Comparison of ENCODE assay signal across 21 cellular contexts in genomic region chr3:57546616-57547015, GRCh38. TPM values are rescaled to one million over a fixed set of nuclear protein-coding genes. Genes with fewer than 3 reads are reported as not detected.
"Had no signal": no experiment of that assay in that cellular context is flagged by ENCODE, and none has a peak within 500 bp of the region (broad histone marks: within the 10 kb centered on the region; RNA-seq: fewer than 3 reads in every experiment).

No MANE protein-coding gene starts in this region.

- H3K4me1 ChIP-seq: psoas muscle had no signal

- H3K36me3 ChIP-seq: esophagus squamous epithelium, heart right ventricle, left lung, tibial artery had no signal

- ATAC-seq: effector memory CD8-positive, alpha-beta T cell; left lung; naive thymus-derived CD4-positive, alpha-beta T cell; psoas muscle; stimulated activated memory B cell treated with anti-CD40 and anti-IgM and Interleukin-4, amounts not matched to agents 10 μg/mL and 1 μg/mL and 100 μg/mL, for 72 hours; stimulated activated naive CD8-positive, alpha-beta T cell treated with anti-CD3 and anti-CD28 coated beads, Interleukin-15, Interleukin-2, amounts not matched to agents 100 U/mL and 50 U/mL, for 24 hours had no signal

- H3K9me3 ChIP-seq: esophagus squamous epithelium, heart right ventricle, left lung, psoas muscle, spleen, testis, tibial artery had no signal

- H3K27me3 ChIP-seq: testis had no signal

- H3K4me3 ChIP-seq: esophagus squamous epithelium, heart right ventricle, left lung, psoas muscle, skin epidermis, spleen, testis, tibial artery had no signal

- FAIRE-seq: endometrium, islet of Langerhans had no signal

- DNase-seq: effector memory CD8-positive, alpha-beta T cell; esophagus squamous epithelium; foreskin melanocyte; glutamatergic neuron; hippocampal formation; left lung; mesenchymal stem cell; midbrain; naive thymus-derived CD4-positive, alpha-beta T cell; psoas muscle; spleen; stimulated activated CD4-positive, alpha-beta T cell treated with anti-CD3 and anti-CD28 coated beads, Interleukin-4, amount 100 ng/mL, for 4 hours; stimulated activated naive CD8-positive, alpha-beta T cell treated with anti-CD3 and anti-CD28 coated beads, Interleukin-15, Interleukin-2, amounts not matched to agents 100 U/mL and 50 U/mL, for 24 hours; tibial artery had no signal

- H3K27ac ChIP-seq: esophagus squamous epithelium, left lung, psoas muscle, skin epidermis, spleen, tibial artery had no signal

RNA-seq across cellular contexts. Expression of gene DNAH12, which starts 2.5 kb away (rescaled TPM):
- total RNA-seq: kidney epithelial cell had no signal
- polyA plus RNA-seq: naive thymus-derived CD4-positive, alpha-beta T cell had no signal
